22 cellular contexts compared by ENCODE assay signal in genomic region chr12:43436597-43436996, GRCh38.
A peak's percentile ranks its signal among the peaks of the same experiment; 100 is the strongest.
DNase-seq lines count a peak whose midpoint lies in the region; ATAC-seq, FAIRE-seq and TF ChIP-seq lines count a peak whose summit lies in the region.
"Had no signal": no experiment of that assay in that cellular context is flagged by ENCODE, and none has a peak within 500 bp of the region (broad histone marks: within the 10 kb centered on the region; RNA-seq: fewer than 3 reads in every experiment).

No MANE protein-coding gene starts in this region.

- in situ Hi-C loops in HepG2 (cut with HindIII; ENCODE audit: extremely low pct_ligation_motif_present, low pct_unique_long_range_greater_than_20kb) = no loop called here

- H3K4me3 ChIP-seq in HepG2 (replicated peaks in 1 of 3; ENCODE audit: insufficient read depth in 1 of 3, low read depth in 2 of 3, low read length in 3 of 3) (no peak overlapping the region), right lobe of liver (no peak overlapping the region)
- H3K4me3 ChIP-seq: GM23248 had no signal

- H3K27ac ChIP-seq in HepG2 (ENCODE audit: extremely low read length, insufficient read depth, low read length) (no peak overlapping the region), right lobe of liver (no peak overlapping the region)
- H3K27ac ChIP-seq: C4-2B, GM23248 had no signal

- POLR2A ChIA-PET in HepG2 (lab: Yijun Ruan, JAX) = no interaction called here

- ATAC-seq in HepG2 = no peak
- no peak for ATAC-seq in right lobe of liver
- ATAC-seq: CD8-positive, alpha-beta T cell; HCT116 had no signal

- intact Hi-C loops in HepG2 (cut with micrococcal nuclease; ENCODE audit: unreplicated experiment) (no loop called here), right lobe of liver (cut with DNase I) (no loop called here)

- H3K4me1 Mint-ChIP-seq in nephron progenitor cell (peaks cover 6% of the 10 kb centered on the region), endothelial cell (ENCODE audit: unreplicated experiment) (peaks cover 9% of the 10 kb centered on the region)
- H3K4me1 Mint-ChIP-seq: B cell had no signal

- TF ChIP-seq EP300 in HepG2 (IDR thresholded peaks at IDR 0.05; ENCODE audit: low read depth in 2 of 2, low read length in 2 of 2) = no peak
- TF ChIP-seq EP300 in HepG2 (CRISPR knock-in tag; IDR thresholded peaks at IDR 0.05; ENCODE audit: borderline replicate concordance) = no peak

- TF ChIP-seq CTCF in HepG2 (CRISPR knock-in tag; IDR thresholded peaks at IDR 0.05) = no peak
- TF ChIP-seq CTCF in right lobe of liver (IDR thresholded peaks at IDR 0.05) = no peak
- no peak for TF ChIP-seq CTCF in nephron progenitor cell (IDR thresholded peaks at IDR 0.05)
- no peak for TF ChIP-seq CTCF in endothelial cell (IDR thresholded peaks at IDR 0.05; ENCODE audit: unreplicated experiment)

- no peak overlapping the region for H3K4me2 ChIP-seq in HepG2 (ENCODE audit: low read depth, low read length)

- H3K4me1 ChIP-seq in HepG2 (ENCODE audit: insufficient read depth, low read length) (no peaks in the 10 kb centered on the region), right lobe of liver (no peaks in the 10 kb centered on the region)

- H2AFZ ChIP-seq in HepG2 (ENCODE audit: low read length) = no peak overlapping the region
- H2AFZ ChIP-seq: GM23248 had no signal

- H3K9ac ChIP-seq in HepG2 (ENCODE audit: insufficient read depth, low read depth, low read length) = no peak overlapping the region
- H3K9ac ChIP-seq: GM23248 had no signal

- H3K36me3 Mint-ChIP-seq in nephron progenitor cell (ENCODE audit: low read depth) (peaks cover 60% of the 10 kb centered on the region), endothelial cell (ENCODE audit: low read depth, unreplicated experiment) (no peaks in the 10 kb centered on the region)
- H3K36me3 Mint-ChIP-seq: CD8-positive, alpha-beta T cell had no signal

- DNase-seq in NCI-H2227 (lab: John Stamatoyannopoulos, UW; ENCODE audit: unreplicated experiment) (peak; percentile 1), NCI-H2227 treated with DMSO at 0.1 percent for 48 hours (lab: John Stamatoyannopoulos, UW) (no peak), HepG2 (ENCODE audit: low spot score) (no peak), right lobe of liver (no peak), nephron progenitor cell (no peak), NCI-H1092 treated with DMSO at 0.1 percent for 48 hours (lab: John Stamatoyannopoulos, UW) (no peak), endothelial cell (ENCODE audit: low spot score) (no peak)
- DNase-seq: ACHN; CD8-positive, alpha-beta T cell; COR-L47; DMS153; DMS79 treated with DMSO at 0.1 percent for 48 hours; EL; GM23248; IMR-90 had no signal

- FAIRE-seq in HepG2 (lab: Jason Lieb, UNC) = no peak
- FAIRE-seq: D721Med, G401.6, GM12891, H54 had no signal

- H3K27ac Mint-ChIP-seq in nephron progenitor cell (peak overlapping the region; percentile 62), endothelial cell (ENCODE audit: unreplicated experiment) (no peak overlapping the region)
- H3K27ac Mint-ChIP-seq: B cell; CD8-positive, alpha-beta T cell had no signal

- no TSS peak for BruUV-seq in HepG2 (replicated peaks; lab: Mats Ljungman, UMichigan)

- no peak for TF ChIP-seq RAD21 in HepG2 (CRISPR knock-in tag; IDR thresholded peaks at IDR 0.05)

- no peaks in the 10 kb centered on the region for H3K27me3 ChIP-seq in HepG2 (ENCODE audit: control insufficient read depth in 1 of 2, insufficient read depth in 2 of 2, low read length in 2 of 2)
- no peaks in the 10 kb centered on the region for H3K27me3 ChIP-seq in right lobe of liver

- no peaks in the 10 kb centered on the region for H3K79me2 ChIP-seq in HepG2 (ENCODE audit: insufficient read depth, low read length)

- H3K9me3 ChIP-seq in HepG2 (ENCODE audit: low read length) (no peaks in the 10 kb centered on the region), right lobe of liver (no peaks in the 10 kb centered on the region)

- CTCF ChIA-PET in HepG2 (lab: Yijun Ruan, JAX; ENCODE audit: low intra/inter-chr PET ratio, low total read pairs) = no interaction called here

- TF ChIP-seq POLR2A in HepG2 (IDR thresholded peaks at IDR 0.05; ENCODE audit: insufficient read depth in 1 of 2, low read depth in 2 of 2, low read length in 2 of 2) = no peak
- TF ChIP-seq POLR2A in right lobe of liver (IDR thresholded peaks at IDR 0.05) = no peak

- WGBS in HepG2 (ENCODE audit: low lambda C conversion rate) = 21% methylated on average over 4 of the region's 4 CpGs
- WGBS in right lobe of liver (ENCODE audit: insufficient coverage, low coverage, low lambda C conversion rate, missing lambda C conversion rate) = 66% methylated on average over 4 of the region's 4 CpGs

- H4K20me1 ChIP-seq in HepG2 (ENCODE audit: insufficient read depth, low read length) = no peaks in the 10 kb centered on the region

- H3K9me3 Mint-ChIP-seq in nephron progenitor cell (peaks cover 5% of the 10 kb centered on the region), endothelial cell (ENCODE audit: unreplicated experiment) (no peaks in the 10 kb centered on the region)
- H3K9me3 Mint-ChIP-seq: CD8-positive, alpha-beta T cell had no signal

- H3K27me3 Mint-ChIP-seq in nephron progenitor cell (ENCODE audit: low read depth, poor library complexity) = no peaks in the 10 kb centered on the region
- H3K27me3 Mint-ChIP-seq in endothelial cell (ENCODE audit: unreplicated experiment) = peaks cover 2% of the 10 kb centered on the region
- H3K27me3 Mint-ChIP-seq: B cell had no signal

- no peak overlapping the region for H3K4me3 Mint-ChIP-seq in nephron progenitor cell
- H3K4me3 Mint-ChIP-seq in endothelial cell (ENCODE audit: unreplicated experiment) = no peak overlapping the region
- H3K4me3 Mint-ChIP-seq: B cell; CD8-positive, alpha-beta T cell had no signal

- H3K36me3 ChIP-seq in HepG2 (replicated peaks in 1 of 2; ENCODE audit: control insufficient read depth in 1 of 2, insufficient read depth in 2 of 2, low read length in 2 of 2) (no peaks in the 10 kb centered on the region), right lobe of liver (no peaks in the 10 kb centered on the region)

TF ChIP-seq in HepG2, 621 proteins besides CTCF, POLR2A, EP300 and RAD21:
- TF ChIP-seq MED1 (CRISPR knock-in tag; IDR thresholded peaks at IDR 0.05) = no peak
- TF ChIP-seq LCORL (IDR thresholded peaks at IDR 0.05) = peak; percentile 91
- TF ChIP-seq LCORL (CRISPR knock-in tag; IDR thresholded peaks at IDR 0.05) = no peak
